Comparison of ENCODE assay signal across 15 cellular contexts in genomic region chr2:219469186-219469724, GRCh38. TPM values are rescaled to one million over a fixed set of nuclear protein-coding genes. Genes with fewer than 3 reads are reported as not detected.
A peak's percentile ranks its signal among the peaks of the same experiment; 100 is the strongest.
DNase-seq lines count a peak whose midpoint lies in the region; FAIRE-seq and TF ChIP-seq lines count a peak whose summit lies in the region.
"Had no signal": no experiment of that assay in that cellular context is flagged by ENCODE, and none has a peak within 500 bp of the region (broad histone marks: within the 10 kb centered on the region; RNA-seq: fewer than 3 reads in every experiment).

No MANE protein-coding gene starts in this region.

- H3K4me1 Mint-ChIP-seq in activated T-helper 1 cell treated with anti-CD3 and anti-CD28 coated beads, Interleukin-12 subunit alpha, Interleukin-12 subunit beta, Interleukin-2, Interleukin-4 antibody, amounts not matched to agents 30 ng/mL and 10 ng/mL and 1 ng/mL, durations not matched to agents 14 hours and 24 hours and 36 hours (ENCODE audit: low read depth) = no peaks in the 10 kb centered on the region

- no peak overlapping the region for H3K9ac ChIP-seq in mesendoderm (ENCODE audit: low read length)

- no peak for TF ChIP-seq POLR2A in esophagus squamous epithelium (IDR thresholded peaks at IDR 0.05)

- H3K27ac Mint-ChIP-seq in activated T-helper 1 cell treated with anti-CD3 and anti-CD28 coated beads, Interleukin-12 subunit alpha, Interleukin-12 subunit beta, Interleukin-2, Interleukin-4 antibody, amounts not matched to agents 30 ng/mL and 10 ng/mL and 1 ng/mL, durations not matched to agents 14 hours and 24 hours and 36 hours = no peak overlapping the region
- H3K27ac Mint-ChIP-seq: activated T-cell treated with anti-CD3 and anti-CD28 coated beads, Interleukin-2, amount 50 U/mL, for 24 hours had no signal

- in situ Hi-C loops in Caki2 (cut with HindIII; ENCODE audit: low pct_unique_long_range_greater_than_20kb, low sequenced_read_pairs) = no loop called here

- H3K4me3 ChIP-seq in mesendoderm (ENCODE audit: low read length) (no peak overlapping the region), esophagus squamous epithelium (no peak overlapping the region)
- H3K4me3 ChIP-seq: lung had no signal

- H3K36me3 ChIP-seq in mesendoderm (ENCODE audit: control insufficient read depth, insufficient read depth, low read length) (no peaks in the 10 kb centered on the region), esophagus squamous epithelium (peaks cover 0 to 10% (median 0%) of the 10 kb centered on the region in 3 donors)

- H3K4me2 ChIP-seq in mesendoderm (ENCODE audit: low read length) = no peak overlapping the region

- FAIRE-seq in RCC 7860 (lab: Jason Lieb, UNC) = peak; percentile 82

- no peak overlapping the region for H3K18ac ChIP-seq in mesendoderm (ENCODE audit: low read length)

- H3K27ac ChIP-seq in epithelial cell of prostate = no peak overlapping the region
- no peak overlapping the region for H3K27ac ChIP-seq in mesendoderm (ENCODE audit: low read depth, low read length)
- H3K27ac ChIP-seq in esophagus squamous epithelium = peak overlapping the region in 1 of 4 donors; percentile 28
- H3K27ac ChIP-seq: C4-2B had no signal

- no peaks in the 10 kb centered on the region for H3K9me3 ChIP-seq in esophagus squamous epithelium

- H3K4me3 Mint-ChIP-seq in activated T-helper 1 cell treated with anti-CD3 and anti-CD28 coated beads, Interleukin-12 subunit alpha, Interleukin-12 subunit beta, Interleukin-2, Interleukin-4 antibody, amounts not matched to agents 30 ng/mL and 10 ng/mL and 1 ng/mL, durations not matched to agents 14 hours and 24 hours and 36 hours = no peak overlapping the region
- H3K4me3 Mint-ChIP-seq: activated T-cell treated with anti-CD3 and anti-CD28 coated beads, Interleukin-2, amount 50 U/mL, for 24 hours had no signal

- no peak overlapping the region for H2AK5ac ChIP-seq in mesendoderm (ENCODE audit: low read length)

- H3K4ac ChIP-seq in mesendoderm (ENCODE audit: low read depth, low read length) = no peak overlapping the region

- no peak overlapping the region for H3K56ac ChIP-seq in mesendoderm (ENCODE audit: low read length)

- H3K4me1 ChIP-seq in mesendoderm (ENCODE audit: control insufficient read depth, low read depth, low read length) (no peaks in the 10 kb centered on the region), esophagus squamous epithelium (peaks cover 0 to 15% (median 3%) of the 10 kb centered on the region in 3 donors)

- H3K79me2 ChIP-seq in mesendoderm (ENCODE audit: control insufficient read depth, insufficient read depth, low read length) = no peaks in the 10 kb centered on the region

- no peak overlapping the region for H3K23ac ChIP-seq in mesendoderm (ENCODE audit: low read length)

- no peak overlapping the region for H2BK120ac ChIP-seq in mesendoderm (ENCODE audit: low read depth, low read length)

- intact Hi-C loops in activated T-helper 1 cell treated with anti-CD3 and anti-CD28 coated beads, Interleukin-12 subunit alpha, Interleukin-12 subunit beta, Interleukin-2, Interleukin-4 antibody, amounts not matched to agents 30 ng/mL and 10 ng/mL and 1 ng/mL, durations not matched to agents 14 hours and 24 hours and 36 hours (cut with micrococcal nuclease) = no loop called here
- intact Hi-C loops in esophagus squamous epithelium (cut with DNase I) = no loop called here

- H2BK15ac ChIP-seq in mesendoderm (replicated peaks; ENCODE audit: low read depth) = no peak overlapping the region

- no peaks in the 10 kb centered on the region for H3K27me3 Mint-ChIP-seq in activated T-helper 1 cell treated with anti-CD3 and anti-CD28 coated beads, Interleukin-12 subunit alpha, Interleukin-12 subunit beta, Interleukin-2, Interleukin-4 antibody, amounts not matched to agents 30 ng/mL and 10 ng/mL and 1 ng/mL, durations not matched to agents 14 hours and 24 hours and 36 hours (ENCODE audit: insufficient read depth)
- H3K27me3 Mint-ChIP-seq: activated T-cell treated with anti-CD3 and anti-CD28 coated beads, Interleukin-2, amount 50 U/mL, for 24 hours had no signal

- peak; percentile 55 for DNase-seq in Caki2 (ENCODE audit: low read depth)
- peak; percentile 82 for DNase-seq in RCC 7860 (ENCODE audit: low spot score)
- DNase-seq in epithelial cell of prostate (ENCODE audit: low read depth, low spot score) = peak; percentile 31
- peak; percentile 54 for DNase-seq in mesendoderm
- no peak for DNase-seq in iPS-NIHi7 (ENCODE audit: extremely low spot score)
- DNase-seq in activated T-helper 1 cell treated with anti-CD3 and anti-CD28 coated beads, Interleukin-12 subunit alpha, Interleukin-12 subunit beta, Interleukin-2, Interleukin-4 antibody, amounts not matched to agents 30 ng/mL and 10 ng/mL and 1 ng/mL, durations not matched to agents 14 hours and 24 hours and 36 hours (ENCODE audit: low spot score) = no peak
- DNase-seq in esophagus squamous epithelium (lab: John Stamatoyannopoulos, UW) = no peak
- no peak for DNase-seq in NCI-H69 (lab: John Stamatoyannopoulos, UW)
- DNase-seq: activated T-cell treated with anti-CD3 and anti-CD28 coated beads, Interleukin-2, amount 50 U/mL, for 24 hours; caudate nucleus; NCI-H1694; stimulated activated CD4-positive, alpha-beta T cell treated with anti-CD3 and anti-CD28 coated beads, Interleukin-4, amount 100 ng/mL, for 4 hours had no signal

- no peak for TF ChIP-seq CTCF in esophagus squamous epithelium (IDR thresholded peaks at IDR 0.05)

- H3K79me1 ChIP-seq in mesendoderm (ENCODE audit: low read length) = no peaks in the 10 kb centered on the region

- no peak overlapping the region for H2BK5ac ChIP-seq in mesendoderm (ENCODE audit: low read length)

- no peaks in the 10 kb centered on the region for H3K9me3 Mint-ChIP-seq in activated T-helper 1 cell treated with anti-CD3 and anti-CD28 coated beads, Interleukin-12 subunit alpha, Interleukin-12 subunit beta, Interleukin-2, Interleukin-4 antibody, amounts not matched to agents 30 ng/mL and 10 ng/mL and 1 ng/mL, durations not matched to agents 14 hours and 24 hours and 36 hours
- H3K9me3 Mint-ChIP-seq: activated T-cell treated with anti-CD3 and anti-CD28 coated beads, Interleukin-2, amount 50 U/mL, for 24 hours had no signal

- H4K8ac ChIP-seq in mesendoderm (ENCODE audit: low read depth, low read length) = no peak overlapping the region

- H3K27me3 ChIP-seq in mesendoderm (ENCODE audit: insufficient read depth, low read length, poor library complexity) (no peaks in the 10 kb centered on the region), esophagus squamous epithelium (peaks cover 0 to 11% (median 0%) of the 10 kb centered on the region in 4 donors)

- WGBS in mesendoderm (ENCODE audit: extremely low coverage, insufficient coverage, low lambda C conversion rate) = no CpG with 5 or more reads among the region's 16 CpGs
- 54 to 55% methylated on average over 12 of the region's 16 CpGs for WGBS in esophagus squamous epithelium, 2 donors

- H4K5ac ChIP-seq in mesendoderm (ENCODE audit: low read length) = no peak overlapping the region

- H3K36me3 Mint-ChIP-seq in activated T-helper 1 cell treated with anti-CD3 and anti-CD28 coated beads, Interleukin-12 subunit alpha, Interleukin-12 subunit beta, Interleukin-2, Interleukin-4 antibody, amounts not matched to agents 30 ng/mL and 10 ng/mL and 1 ng/mL, durations not matched to agents 14 hours and 24 hours and 36 hours (ENCODE audit: low read depth) = no peaks in the 10 kb centered on the region

RNA-seq across cellular contexts. Expression of gene GMPPA, which starts 29.4 kb away (rescaled TPM):
- 88.9 and 95.2 TPM in 2 replicates for total RNA-seq in Caki2 (2014; rRNA removed; shearing (Covaris generic); ENCODE audit: low replicate concordance)
- polyA plus RNA-seq in mesendoderm (2013, experiment 1 of 2) = 20.4 TPM
- polyA plus RNA-seq in mesendoderm (2013, experiment 2 of 2) = 20.2 TPM
- 41.3 and 50.3 TPM in 2 replicates for total RNA-seq in activated T-helper 1 cell treated with anti-CD3 and anti-CD28 coated beads, Interleukin-12 subunit alpha, Interleukin-12 subunit beta, Interleukin-2, Interleukin-4 antibody, amounts not matched to agents 30 ng/mL and 10 ng/mL and 1 ng/mL, durations not matched to agents 14 hours and 24 hours and 36 hours
- 10 to 100 TPM; 18.1 to 31.1 (median 26.4) TPM for total RNA-seq in esophagus squamous epithelium

RNA-seq across cellular contexts. Expression of gene SPEG, which starts 34.6 kb away (rescaled TPM):
- total RNA-seq in Caki2 (2014; rRNA removed; shearing (Covaris generic); ENCODE audit: low replicate concordance) = 8.4 and 22.9 TPM in 2 replicates
- 6.7 TPM for polyA plus RNA-seq in mesendoderm (2013, experiment 1 of 2)
- 6.4 TPM for polyA plus RNA-seq in mesendoderm (2013, experiment 2 of 2)
- total RNA-seq in activated T-helper 1 cell treated with anti-CD3 and anti-CD28 coated beads, Interleukin-12 subunit alpha, Interleukin-12 subunit beta, Interleukin-2, Interleukin-4 antibody, amounts not matched to agents 30 ng/mL and 10 ng/mL and 1 ng/mL, durations not matched to agents 14 hours and 24 hours and 36 hours = 0.13 TPM in 1 of 2 replicates, not detected in the other
- total RNA-seq in esophagus squamous epithelium = 10 to 100 TPM in 1 of 4 donors, 1 to 10 TPM in 3; 3.8 to 29.0 (median 5.0) TPM

RNA-seq across cellular contexts. Expression of gene ASIC4, which starts 45.0 kb away (rescaled TPM):
- 0.17 and 2.5 TPM in 2 replicates for total RNA-seq in Caki2 (2014; rRNA removed; shearing (Covaris generic); ENCODE audit: low replicate concordance)
- not detected for polyA plus RNA-seq in mesendoderm (2013, experiment 1 of 2)
- 0.01 TPM for polyA plus RNA-seq in mesendoderm (2013, experiment 2 of 2)
- 0.08 TPM in 1 of 2 replicates, not detected in the other for total RNA-seq in activated T-helper 1 cell treated with anti-CD3 and anti-CD28 coated beads, Interleukin-12 subunit alpha, Interleukin-12 subunit beta, Interleukin-2, Interleukin-4 antibody, amounts not matched to agents 30 ng/mL and 10 ng/mL and 1 ng/mL, durations not matched to agents 14 hours and 24 hours and 36 hours
- not detected for total RNA-seq in esophagus squamous epithelium
- total RNA-seq: subcutaneous adipose tissue had no signal

RNA-seq across cellular contexts. Expression of gene DES, which starts 51.1 kb away (rescaled TPM):
- 4.9 TPM in 1 of 2 replicates, not detected in the other for total RNA-seq in Caki2 (2014; rRNA removed; shearing (Covaris generic); ENCODE audit: low replicate concordance)
- polyA plus RNA-seq in mesendoderm (2013, experiment 1 of 2) = 3.5 TPM
- polyA plus RNA-seq in mesendoderm (2013, experiment 2 of 2) = 3.2 TPM
- total RNA-seq in activated T-helper 1 cell treated with anti-CD3 and anti-CD28 coated beads, Interleukin-12 subunit alpha, Interleukin-12 subunit beta, Interleukin-2, Interleukin-4 antibody, amounts not matched to agents 30 ng/mL and 10 ng/mL and 1 ng/mL, durations not matched to agents 14 hours and 24 hours and 36 hours = not detected in 2 replicates
- 1,000 to 10,000 TPM in 1 of 4 donors, 100 to 1,000 TPM in 3; 120 to 2,698 (median 303) TPM for total RNA-seq in esophagus squamous epithelium

Comparison
In these comparisons a context has a peak if more than half of its experiments do, and no peak if none do; other contexts are left out.
1. DNase-seq: peak in Caki2 (single experiment), RCC 7860 (single experiment), epithelial cell of prostate (single experiment) and mesendoderm (single experiment); none in iPS-NIHi7 (single experiment), activated T-helper 1 cell treated with anti-CD3 and anti-CD28 coated beads, Interleukin-12 subunit alpha, Interleukin-12 subunit beta, Interleukin-2, Interleukin-4 antibody, amounts not matched to agents 30 ng/mL and 10 ng/mL and 1 ng/mL, durations not matched to agents 14 hours and 24 hours and 36 hours (single experiment), esophagus squamous epithelium (single experiment) and NCI-H69 (single experiment).